28 cellular contexts compared by ENCODE assay signal in genomic region chr1:58095183-58095582, GRCh38.
"Had no signal": no experiment of that assay in that cellular context is flagged by ENCODE, and none has a peak within 500 bp of the region (broad histone marks: within the 10 kb centered on the region; RNA-seq: fewer than 3 reads in every experiment).

No MANE protein-coding gene starts in this region.

- H3K4me1 ChIP-seq: ascending aorta, Peyer's patch, SJSA1 had no signal

- H3K9me3 ChIP-seq: ascending aorta, Peyer's patch, SJSA1, SK-N-SH had no signal

- DNase-seq: activated CD4-positive, alpha-beta memory T cell treated with anti-CD3 and anti-CD28 coated beads for 36 hours; activated CD4-positive, alpha-beta T cell treated with anti-CD3 and anti-CD28 coated beads for 36 hours; activated CD4-positive, alpha-beta T cell treated with anti-CD3 and anti-CD28 coated beads, Interleukin-2, amount 10 ng/mL, durations not matched to agents 7 days and 5 days; activated CD8-positive, alpha-beta memory T cell treated with anti-CD3 and anti-CD28 coated beads, Interleukin-2, amount 50 U/mL, for 4 hours; activated effector memory CD4-positive, alpha-beta T cell treated with anti-CD3 and anti-CD28 coated beads, Interleukin-2, amount 50 U/mL, for 16 hours; activated naive CD4-positive, alpha-beta T cell treated with Interleukin-2 at 50 U/mL for 16 hours; activated naive CD8-positive, alpha-beta T cell treated with anti-CD3 and anti-CD28 coated beads, Interleukin-2, amount 10 ng/mL, durations not matched to agents 7 days and 5 days; activated T-cell treated with anti-CD3 and anti-CD28 coated beads for 4 hours; activated T-cell treated with anti-CD3 and anti-CD28 coated beads, Interleukin-2, amount 50 U/mL, for 72 hours; amygdala; NCI-H1105; NCI-H1436 treated with DMSO at 0.1 percent for 48 hours; NCI-H1694 treated with DMSO at 0.1 percent for 48 hours; NCI-H2029; NCI-H510A; NCI-H526; NCI-H748 treated with DMSO at 0.1 percent for 48 hours; NK-92 treated with Interleukin-12 subunit alpha and Interleukin-12 subunit beta, amount 100 ng/mL, for 24 hours; PC-3; Peyer's patch; RPMI8226; SHP77 treated with DMSO at 0.1 percent for 48 hours; SK-N-SH had no signal

- H3K27ac ChIP-seq: ascending aorta, cardiac muscle cell, KMS-11, Peyer's patch, SJSA1 had no signal

- H3K27me3 ChIP-seq: ascending aorta, cardiac muscle cell, Peyer's patch, SJSA1 had no signal

- H3K36me3 ChIP-seq: ascending aorta, cardiac muscle cell, Peyer's patch, SJSA1 had no signal

- H3K4me3 ChIP-seq: ascending aorta, cardiac muscle cell, Peyer's patch, SJSA1 had no signal

- H3K9ac ChIP-seq: KMS-11, SK-N-SH had no signal

- H3K4me2 ChIP-seq: KMS-11, SK-N-SH had no signal

- FAIRE-seq: TTC549 had no signal
